8 cellular contexts compared by ENCODE assay signal in genomic region chr20:58407966-58408557, GRCh38. TPM values are rescaled to one million over a fixed set of nuclear protein-coding genes. Genes with fewer than 3 reads are reported as not detected.
A peak's percentile ranks its signal among the peaks of the same experiment; 100 is the strongest.
DNase-seq lines count a peak whose midpoint lies in the region; ATAC-seq and TF ChIP-seq lines count a peak whose summit lies in the region.

No MANE protein-coding gene starts in this region.

- no peak overlapping the region for H3K4me2 ChIP-seq in DND-41 (ENCODE audit: insufficient read depth, low read length)

- no peak for TF ChIP-seq EP300 in esophagus muscularis mucosa (IDR thresholded peaks at IDR 0.05)

- no peaks in the 10 kb centered on the region for H3K4me1 ChIP-seq in DND-41 (ENCODE audit: insufficient read depth, low read length)
- H3K4me1 ChIP-seq in RWPE2 (ENCODE audit: insufficient read depth, poor library complexity, severe bottlenecking) = peaks cover 45% of the 10 kb centered on the region
- H3K4me1 ChIP-seq in esophagus muscularis mucosa = peaks cover 47 to 72% (median 65%) of the 10 kb centered on the region in 4 donors

- H3K27ac ChIP-seq in DND-41 (ENCODE audit: low read length) = no peak overlapping the region
- H3K27ac ChIP-seq in RWPE2 (ENCODE audit: poor library complexity, severe bottlenecking) = peak overlapping the region; percentile 66
- H3K27ac ChIP-seq in esophagus muscularis mucosa (replicated peaks in 1 of 4) = peak overlapping the region in 2 of 4 donors; percentile 6 to 31

- H2AFZ ChIP-seq in DND-41 (ENCODE audit: low read depth, low read length) = no peak overlapping the region

- no peaks in the 10 kb centered on the region for H3K9me3 Mint-ChIP-seq in immature natural killer cell

- 63% methylated on average over 2 of the region's 2 CpGs for WGBS in esophagus muscularis mucosa

- H3K4me3 ChIP-seq in DND-41 (ENCODE audit: low read depth in 1 of 2, low read length in 2 of 2) = no peak overlapping the region
- H3K4me3 ChIP-seq in RWPE2 (ENCODE audit: severe bottlenecking) = no peak overlapping the region
- no peak overlapping the region for H3K4me3 ChIP-seq in esophagus muscularis mucosa

- H3K9me3 ChIP-seq in DND-41 (ENCODE audit: insufficient read depth, low read length, severe bottlenecking) (peaks cover 6% of the 10 kb centered on the region), RWPE2 (ENCODE audit: severe bottlenecking) (no peaks in the 10 kb centered on the region), esophagus muscularis mucosa (no peaks in the 10 kb centered on the region)

- ATAC-seq in DND-41 (ENCODE audit: insufficient read depth, low read depth) (0 out of 3 replicates have a peak, but pooled peaks have one; percentile 40), GM21619 (IDR thresholded peaks at IDR 0.05; ENCODE audit: unreplicated experiment) (peak; percentile 64), RWPE2 (ENCODE audit: low read depth) (no peak), HG02938 (IDR thresholded peaks at IDR 0.05; ENCODE audit: unreplicated experiment) (no peak)

- TF ChIP-seq CTCF in DND-41 (IDR thresholded peaks at IDR 0.05; ENCODE audit: borderline replicate concordance, extremely low read depth, low read length, poor library complexity, severe bottlenecking) (no peak), RWPE2 (IDR thresholded peaks at IDR 0.05; ENCODE audit: poor library complexity, severe bottlenecking) (no peak), esophagus muscularis mucosa (IDR thresholded peaks at IDR 0.05) (no peak)

- no peaks in the 10 kb centered on the region for H3K27me3 Mint-ChIP-seq in immature natural killer cell (ENCODE audit: low read depth in 3 of 3)

- H3K27me3 ChIP-seq in DND-41 (ENCODE audit: insufficient read depth, low read length, poor library complexity) (no peaks in the 10 kb centered on the region), RWPE2 (ENCODE audit: insufficient read depth, poor library complexity, severe bottlenecking) (no peaks in the 10 kb centered on the region), esophagus muscularis mucosa (no peaks in the 10 kb centered on the region)

- DNase-seq in DND-41 (no peak), RWPE2 (ENCODE audit: low spot score) (no peak), immature natural killer cell (no peak), activated gamma-delta T cell (lab: John Stamatoyannopoulos, UW) (no peak), esophagus muscularis mucosa (ENCODE audit: extremely low spot score) (no peak)
- DNase-seq in effector CD8-positive, alpha-beta T cell (lab: John Stamatoyannopoulos, UW) = no peak

- no peak for TF ChIP-seq POLR2A in esophagus muscularis mucosa (IDR thresholded peaks at IDR 0.05; ENCODE audit: low read depth)

- no peaks in the 10 kb centered on the region for H3K36me3 Mint-ChIP-seq in immature natural killer cell

- peaks cover 60% of the 10 kb centered on the region for H4K20me1 ChIP-seq in DND-41 (ENCODE audit: insufficient read depth, low read length)

- H3K79me2 ChIP-seq in DND-41 (ENCODE audit: insufficient read depth, low read length) = peaks cover 99% of the 10 kb centered on the region

- peaks cover 18% of the 10 kb centered on the region; the same call in 1 of the 2 replicates for H3K36me3 ChIP-seq in DND-41 (ENCODE audit: insufficient read depth, low read length)
- peaks cover 37% of the 10 kb centered on the region for H3K36me3 ChIP-seq in RWPE2 (ENCODE audit: low read depth)
- no peaks in the 10 kb centered on the region for H3K36me3 ChIP-seq in esophagus muscularis mucosa

- peak overlapping the region; percentile 20 to 72 (median 41) for H3K4me3 Mint-ChIP-seq in immature natural killer cell

- peak overlapping the region; percentile 45 to 86 (median 68) for H3K27ac Mint-ChIP-seq in immature natural killer cell

- intact Hi-C loops in esophagus muscularis mucosa (cut with DNase I) = no loop called here

- H3K4me1 Mint-ChIP-seq in immature natural killer cell = peaks cover 10 to 38% of the 10 kb centered on the region in 2 donors

- H3K9ac ChIP-seq in DND-41 (ENCODE audit: low read depth, low read length) = no peak overlapping the region; the same call in 1 of the 2 replicates

RNA-seq across cellular contexts. Expression of gene VAPB, which starts 19.0 kb away (rescaled TPM):
- polyA plus RNA-seq in immature natural killer cell = 10 to 100 TPM in 2 of 3 donors, 1 to 10 TPM in 1; 9.2 to 26.1 (median 22.8) TPM
- 10 to 100 TPM; 24.9 to 39.0 (median 28.3) TPM for total RNA-seq in esophagus muscularis mucosa

Comparison
In these comparisons a context has a peak if more than half of its experiments do, and no peak if none do; other contexts are left out.
1. ATAC-seq: peak in DND-41 (single experiment) and GM21619 (single experiment); none in RWPE2 (single experiment) and HG02938 (single experiment).